ENCODE assay signal across 23 cellular contexts in the genomic region with DNA sequence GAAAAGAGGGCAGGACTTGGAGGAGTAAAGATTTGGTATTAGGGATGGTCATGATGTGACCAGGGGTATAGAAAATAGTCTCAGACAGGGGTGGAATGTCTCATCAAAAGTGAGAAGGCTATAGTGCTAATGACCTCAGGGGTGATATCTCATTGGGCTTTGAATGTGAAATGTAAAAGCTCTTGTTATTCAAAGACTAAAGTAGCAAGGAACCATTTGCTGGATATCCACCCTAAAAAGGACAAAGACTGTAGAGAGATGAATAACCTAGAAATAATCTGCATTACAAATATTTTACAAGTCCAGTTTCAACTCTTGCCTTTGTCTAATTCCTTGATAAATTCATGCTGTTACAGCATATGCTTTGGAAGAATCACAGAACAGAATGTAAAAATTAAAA.
DNase-seq lines count a peak whose midpoint lies in the region; ATAC-seq and TF ChIP-seq lines count a peak whose summit lies in the region.
"Had no signal": no experiment of that assay in that cellular context is flagged by ENCODE, and none has a peak within 500 bp of the region (broad histone marks: within the 10 kb centered on the region; RNA-seq: fewer than 3 reads in every experiment).

No MANE protein-coding gene starts in this region.

- no peak for TF ChIP-seq CTCF in H9 (conservative IDR thresholded peaks at IDR 0.05)
- TF ChIP-seq CTCF in WTC11 (IDR thresholded peaks at IDR 0.05) = no peak
- TF ChIP-seq CTCF in smooth muscle cell (IDR thresholded peaks at IDR 0.05; ENCODE audit: borderline replicate concordance, insufficient read depth, poor library complexity, severe bottlenecking) = no peak
- TF ChIP-seq CTCF in foreskin fibroblast (IDR thresholded peaks at IDR 0.05; ENCODE audit: low read depth, low read length) = no peak

- CTCF ChIA-PET in WTC11 (lab: Charles Lee) = interaction anchor here (1.0 to 2.1 kb wide), 3 partner anchors 10 to 17 kb away, joined by 3 to 9 read pairs (median 5); no protein-coding TSS in a partner anchor

- no peak overlapping the region for H3K56ac ChIP-seq in H9 (ENCODE audit: insufficient read length, low read depth, low read length)

- H2BK12ac ChIP-seq in H9 (ENCODE audit: insufficient read length, low read depth, low read length) = no peak overlapping the region

- no peak overlapping the region for H2BK120ac ChIP-seq in H9 (ENCODE audit: low read depth, low read length, poor library complexity, severe bottlenecking)

- H3K14ac ChIP-seq in H9 (ENCODE audit: insufficient read depth, low read length) = no peak overlapping the region

- H2BK5ac ChIP-seq in H9 (ENCODE audit: insufficient read length, low read length) = no peak overlapping the region

- H3T11ph ChIP-seq in H9 (ENCODE audit: low read length) = no peak overlapping the region

- no peak overlapping the region for H4K8ac ChIP-seq in H9 (replicated peaks; ENCODE audit: insufficient read length, low read depth, low read length)

- H3K18ac ChIP-seq in H9 (ENCODE audit: insufficient read length, low read depth, low read length) = no peak overlapping the region

- H3K4me2 ChIP-seq in H9 (ENCODE audit: insufficient read depth, insufficient read length, low read length) (no peak overlapping the region), smooth muscle cell (no peak overlapping the region)
- H3K4me2 ChIP-seq: BLaER1 had no signal

- H3K27ac ChIP-seq in H9 (ENCODE audit: insufficient read length, low read depth, low read length) (no peak overlapping the region), smooth muscle cell (ENCODE audit: low read depth) (no peak overlapping the region)
- H3K27ac ChIP-seq: BLaER1 had no signal

- H3K36me3 Mint-ChIP-seq in H9 (ENCODE audit: insufficient read depth in 1 of 3, low read depth in 3 of 3) = peaks cover 0 to 5% (median 4%) of the 10 kb centered on the region in 3 experiments; a peak in 3 of 7 replicates
- peaks cover 11% of the 10 kb centered on the region for H3K36me3 Mint-ChIP-seq in WTC11
- H3K36me3 Mint-ChIP-seq: CD14-positive monocyte; CD4-positive, alpha-beta memory T cell; CD4-positive, CD25-positive, alpha-beta regulatory T cell had no signal

- H3K27me3 Mint-ChIP-seq in H9 (ENCODE audit: low read depth) (no peaks in the 10 kb centered on the region), WTC11 (ENCODE audit: low read depth) (no peaks in the 10 kb centered on the region)

- POLR2A ChIA-PET in WTC11 (lab: Charles Lee) = no interaction called here

- H2AK5ac ChIP-seq in H9 (ENCODE audit: insufficient read length, low read length) = no peak overlapping the region

- H3K4me3 ChIP-seq in smooth muscle cell (no peak overlapping the region), foreskin fibroblast (ENCODE audit: low read depth in 1 of 2, low read length in 2 of 2) (no peak overlapping the region)
- H3K4me3 ChIP-seq: BLaER1, GM12878 had no signal

- H4K20me1 ChIP-seq in H9 (ENCODE audit: control insufficient read depth, insufficient read depth, insufficient read length) (no peaks in the 10 kb centered on the region), smooth muscle cell (ENCODE audit: low read depth) (no peaks in the 10 kb centered on the region)
- H4K20me1 ChIP-seq: BLaER1 had no signal

- DNase-seq in H9 = no peak
- DNase-seq in WTC11 (ENCODE audit: low spot score) = no peak
- no peak for DNase-seq in smooth muscle cell (lab: John Stamatoyannopoulos, UW; ENCODE audit: unreplicated experiment)
- no peak for DNase-seq in foreskin fibroblast
- DNase-seq in central memory CD4-positive, alpha-beta T cell = no peak
- DNase-seq: 8988T; ACHN; BE2C; C1 segment of cervical spinal cord; CD4-positive, alpha-beta memory T cell; CD4-positive, CD25-positive, alpha-beta regulatory T cell; CD8-positive, alpha-beta memory T cell; COR-L47; DMS 273 treated with DMSO at 0.1 percent for 48 hours; DMS153; DMS53; DMS79; DND-41; EL; GDM1 had no signal

- H3K79me2 ChIP-seq in H9 (ENCODE audit: insufficient read depth, low read length) (no peaks in the 10 kb centered on the region), smooth muscle cell (ENCODE audit: low read depth) (no peaks in the 10 kb centered on the region)

- H3K27ac Mint-ChIP-seq in H9 (peak overlapping the region in 2 of 3 experiments; percentile 4 to 18; a peak in 1 of 7 replicates), WTC11 (peak overlapping the region; percentile 38; the same call in 1 of the 2 replicates)
- H3K27ac Mint-ChIP-seq: CD14-positive monocyte; CD4-positive, CD25-positive, alpha-beta regulatory T cell; CD8-positive, alpha-beta memory T cell had no signal

- no peak overlapping the region for H4K5ac ChIP-seq in H9 (ENCODE audit: insufficient read length, low read depth, low read length)

- H2AFZ ChIP-seq in H9 (ENCODE audit: low read length) (no peak overlapping the region), smooth muscle cell (ENCODE audit: low read depth) (no peak overlapping the region)

- H3K9me3 Mint-ChIP-seq in H9 (peaks cover 11 to 17% of the 10 kb centered on the region in 2 experiments; a peak in 4 of 5 replicates), WTC11 (peaks cover 30% of the 10 kb centered on the region)

- no peaks in the 10 kb centered on the region for H3K79me1 ChIP-seq in H9 (ENCODE audit: insufficient read depth, low read depth, low read length, poor library complexity, severe bottlenecking)

- no peaks in the 10 kb centered on the region for H3K9me3 ChIP-seq in H9 (ENCODE audit: control insufficient read depth, low read depth, low read length)
- H3K9me3 ChIP-seq in smooth muscle cell (replicated peaks; ENCODE audit: low read depth) = no peaks in the 10 kb centered on the region

- no peak overlapping the region for H2BK15ac ChIP-seq in H9 (ENCODE audit: low read depth, low read length)

- H4K91ac ChIP-seq in H9 (ENCODE audit: insufficient read length, low read depth, low read length) = no peak overlapping the region

- H3K4me1 ChIP-seq in H9 (ENCODE audit: insufficient read depth, low read length) = no peaks in the 10 kb centered on the region
- H3K4me1 ChIP-seq in smooth muscle cell (ENCODE audit: low read depth) = no peaks in the 10 kb centered on the region
- H3K4me1 ChIP-seq: BE2C, BLaER1 had no signal

- no peak overlapping the region for H3K9ac ChIP-seq in H9 (ENCODE audit: extremely low read depth, insufficient read length, low read length)
- no peak overlapping the region for H3K9ac ChIP-seq in smooth muscle cell (ENCODE audit: low read depth)
- H3K9ac ChIP-seq: BLaER1 had no signal

- no peaks in the 10 kb centered on the region for H3K27me3 ChIP-seq in H9 (ENCODE audit: insufficient read depth, low read length)
- H3K27me3 ChIP-seq in smooth muscle cell (ENCODE audit: low read depth) = no peaks in the 10 kb centered on the region
- H3K27me3 ChIP-seq: BE2C, BLaER1 had no signal

- H3F3A ChIP-seq in smooth muscle cell (ENCODE audit: low read depth) = no peaks in the 10 kb centered on the region

- peaks cover 11 to 12% of the 10 kb centered on the region in 2 experiments for H3K4me1 Mint-ChIP-seq in H9
- peaks cover 13% of the 10 kb centered on the region for H3K4me1 Mint-ChIP-seq in WTC11
- H3K4me1 Mint-ChIP-seq: CD14-positive monocyte; CD4-positive, alpha-beta memory T cell; CD4-positive, CD25-positive, alpha-beta regulatory T cell; CD8-positive, alpha-beta memory T cell had no signal

- H2BK20ac ChIP-seq in H9 (ENCODE audit: low read depth, low read length, poor library complexity, severe bottlenecking) = no peak overlapping the region

- H3K4ac ChIP-seq in H9 (ENCODE audit: low read depth, low read length) = no peak overlapping the region

- H3K4me3 Mint-ChIP-seq in H9 (no peak overlapping the region), WTC11 (no peak overlapping the region)
- H3K4me3 Mint-ChIP-seq: CD14-positive monocyte; CD4-positive, alpha-beta memory T cell; CD4-positive, CD25-positive, alpha-beta regulatory T cell; CD8-positive, alpha-beta memory T cell had no signal

- no peak; the same call in 1 of the 2 replicates for ATAC-seq in WTC11
- ATAC-seq: GM12878 had no signal

- H3K23ac ChIP-seq in H9 (ENCODE audit: insufficient read length, low read depth, low read length) = no peak overlapping the region

- H3K36me3 ChIP-seq in smooth muscle cell (ENCODE audit: low read depth) = no peaks in the 10 kb centered on the region
- H3K36me3 ChIP-seq: BE2C, BLaER1 had no signal

- no peaks in the 10 kb centered on the region for H3K23me2 ChIP-seq in H9 (ENCODE audit: insufficient read length, low read depth, low read length, poor library complexity, severe bottlenecking)

TF ChIP-seq in WTC11, 78 proteins besides CTCF, POLR2A, EP300 and RAD21:
- no peak for TF ChIP-seq ZNF121 (CRISPR knock-in tag; IDR thresholded peaks at IDR 0.05)
- no peak for TF ChIP-seq ZNF317 (CRISPR knock-in tag; IDR thresholded peaks at IDR 0.05; ENCODE audit: borderline replicate concordance, low read depth)
- no peak for TF ChIP-seq CREM (CRISPR knock-in tag; IDR thresholded peaks at IDR 0.05)
- TF ChIP-seq ATF1 (CRISPR knock-in tag; IDR thresholded peaks at IDR 0.05) = no peak
- TF ChIP-seq, protein P1, sequence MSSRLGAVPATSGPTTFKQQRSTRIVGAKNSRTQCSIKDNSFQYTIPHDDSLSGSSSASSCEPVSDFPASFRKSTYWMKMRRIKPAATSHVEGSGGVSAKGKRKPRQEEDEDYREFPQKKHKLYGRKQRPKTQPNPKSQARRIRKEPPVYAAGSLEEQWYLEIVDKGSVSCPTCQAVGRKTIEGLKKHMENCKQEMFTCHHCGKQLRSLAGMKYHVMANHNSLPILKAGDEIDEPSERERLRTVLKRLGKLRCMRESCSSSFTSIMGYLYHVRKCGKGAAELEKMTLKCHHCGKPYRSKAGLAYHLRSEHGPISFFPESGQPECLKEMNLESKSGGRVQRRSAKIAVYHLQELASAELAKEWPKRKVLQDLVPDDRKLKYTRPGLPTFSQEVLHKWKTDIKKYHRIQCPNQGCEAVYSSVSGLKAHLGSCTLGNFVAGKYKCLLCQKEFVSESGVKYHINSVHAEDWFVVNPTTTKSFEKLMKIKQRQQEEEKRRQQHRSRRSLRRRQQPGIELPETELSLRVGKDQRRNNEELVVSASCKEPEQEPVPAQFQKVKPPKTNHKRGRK (CRISPR knock-in tag; IDR thresholded peaks at IDR 0.05; ENCODE audit: borderline replicate concordance) = no peak
- TF ChIP-seq ZNF219 (CRISPR knock-in tag; IDR thresholded peaks at IDR 0.05; ENCODE audit: borderline replicate concordance) = no peak
- TF ChIP-seq, protein P2, sequence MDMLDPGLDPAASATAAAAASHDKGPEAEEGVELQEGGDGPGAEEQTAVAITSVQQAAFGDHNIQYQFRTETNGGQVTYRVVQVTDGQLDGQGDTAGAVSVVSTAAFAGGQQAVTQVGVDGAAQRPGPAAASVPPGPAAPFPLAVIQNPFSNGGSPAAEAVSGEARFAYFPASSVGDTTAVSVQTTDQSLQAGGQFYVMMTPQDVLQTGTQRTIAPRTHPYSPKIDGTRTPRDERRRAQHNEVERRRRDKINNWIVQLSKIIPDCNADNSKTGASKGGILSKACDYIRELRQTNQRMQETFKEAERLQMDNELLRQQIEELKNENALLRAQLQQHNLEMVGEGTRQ (CRISPR knock-in tag; IDR thresholded peaks at IDR 0.05) = no peak
